8 cellular contexts compared by ENCODE assay signal in the genomic region with DNA sequence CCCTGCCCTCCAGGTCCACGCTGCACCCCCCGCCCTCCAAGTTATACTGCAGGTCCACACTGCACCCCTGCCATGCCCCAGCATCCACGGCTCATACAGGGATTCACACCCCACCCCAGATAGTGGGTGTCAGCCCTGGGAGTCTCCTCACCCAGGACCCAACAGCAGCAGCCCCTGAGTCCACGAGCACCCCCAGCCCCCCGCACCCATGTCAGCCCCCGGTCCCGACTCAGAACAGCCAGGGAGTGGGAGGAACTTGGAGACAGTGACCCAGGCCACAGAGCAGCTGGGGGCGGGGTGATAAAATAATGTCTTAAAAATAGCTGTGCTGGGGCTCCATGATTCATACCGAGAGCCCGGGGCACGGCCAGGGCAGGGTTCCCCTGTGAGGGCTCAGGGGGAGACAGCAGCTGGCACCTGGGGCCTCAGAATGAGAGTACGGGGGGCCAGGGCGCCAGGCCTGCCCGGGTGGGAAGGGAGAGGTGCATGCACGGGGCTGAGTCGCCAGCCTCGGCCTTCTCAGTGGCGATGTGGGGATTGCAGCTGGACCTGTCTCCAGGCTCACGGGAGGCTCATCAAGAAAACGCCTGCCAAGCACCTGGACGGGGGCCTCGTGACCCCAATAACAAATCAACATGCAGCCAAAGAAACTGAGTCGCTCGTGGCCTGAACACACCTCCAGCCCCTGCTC. TPM values are rescaled to one million over a fixed set of nuclear protein-coding genes. Genes with fewer than 3 reads are reported as not detected.
DNase-seq lines count a peak whose midpoint lies in the region; ATAC-seq and TF ChIP-seq lines count a peak whose summit lies in the region.

No MANE protein-coding gene starts in this region.

- H3K36me3 ChIP-seq in DOHH2 (ENCODE audit: control insufficient read depth, low read length) (no peaks in the 10 kb centered on the region), Karpas-422 (ENCODE audit: insufficient read depth, low read length) (no peaks in the 10 kb centered on the region), PC-3 (ENCODE audit: low read depth, low read length) (no peaks in the 10 kb centered on the region)

- no peaks in the 10 kb centered on the region; the same call in 1 of the 2 replicates for H3F3A ChIP-seq in DOHH2 (ENCODE audit: control insufficient read depth, insufficient read depth)
- H3F3A ChIP-seq in PC-3 (ENCODE audit: low read length, unreplicated experiment) = no peaks in the 10 kb centered on the region

- CTCF ChIA-PET in PC-3 (lab: Charles Lee) = no interaction called here

- H3K4me3 ChIP-seq in DOHH2 (ENCODE audit: low read length) (no peak overlapping the region), Karpas-422 (ENCODE audit: low read length) (no peak overlapping the region), PC-3 (ENCODE audit: low read length) (no peak overlapping the region), coronary artery (no peak overlapping the region)

- H3K36me3 Mint-ChIP-seq in naive thymus-derived CD8-positive, alpha-beta T cell = no peaks in the 10 kb centered on the region
- H3K36me3 Mint-ChIP-seq in nephron progenitor cell (ENCODE audit: low read depth) = no peaks in the 10 kb centered on the region

- H3K4me1 ChIP-seq in DOHH2 (ENCODE audit: control insufficient read depth, low read length) = peaks cover 28% of the 10 kb centered on the region
- H3K4me1 ChIP-seq in Karpas-422 (ENCODE audit: low read length) = peaks cover 16% of the 10 kb centered on the region
- peaks cover 15% of the 10 kb centered on the region for H3K4me1 ChIP-seq in PC-3 (ENCODE audit: insufficient read depth, low read length)

- DNase-seq in Karpas-422 (no peak), nephron progenitor cell (no peak), PC-3 (no peak), coronary artery (ENCODE audit: low spot score) (no peak)
- peak; percentile 87 to 88 for DNase-seq in activated T-cell treated with anti-CD3 and anti-CD28 coated beads, Interleukin-2, amount 50 U/mL, for 48 hours
- peak in 3 of 10 donors; percentile 17 to 57 (median 31) for DNase-seq in naive thymus-derived CD8-positive, alpha-beta T cell

- H3K9me2 ChIP-seq in DOHH2 (replicated peaks; ENCODE audit: control insufficient read depth, low read length) = no peaks in the 10 kb centered on the region
- H3K9me2 ChIP-seq in Karpas-422 (replicated peaks; ENCODE audit: insufficient read depth, low read length) = no peaks in the 10 kb centered on the region
- no peaks in the 10 kb centered on the region for H3K9me2 ChIP-seq in PC-3 (replicated peaks; ENCODE audit: low read length)

- H4K20me1 ChIP-seq in DOHH2 (ENCODE audit: control insufficient read depth, insufficient read depth, low read depth, low read length) (0 out of 2 replicates have a peak, but pooled peaks cover 3% of the 10 kb centered on the region), Karpas-422 (ENCODE audit: insufficient read depth, low read depth, low read length) (no peaks in the 10 kb centered on the region), PC-3 (ENCODE audit: low read length) (no peaks in the 10 kb centered on the region)

- TF ChIP-seq CTCF in DOHH2 (IDR thresholded peaks at IDR 0.05; ENCODE audit: low read depth, low read length, poor library complexity, severe bottlenecking) (no peak), nephron progenitor cell (IDR thresholded peaks at IDR 0.05) (no peak), PC-3 (conservative IDR thresholded peaks at IDR 0.05; ENCODE audit: low read depth, low read length) (no peak), coronary artery (IDR thresholded peaks at IDR 0.05) (no peak)

- H3K27me3 ChIP-seq in DOHH2 (ENCODE audit: control insufficient read depth, low read length) = peaks cover 77% of the 10 kb centered on the region
- H3K27me3 ChIP-seq in Karpas-422 (ENCODE audit: low read length) = no peaks in the 10 kb centered on the region
- H3K27me3 ChIP-seq in PC-3 (ENCODE audit: low read length) = no peaks in the 10 kb centered on the region

- intact Hi-C loops in PC-3 (cut with micrococcal nuclease) = no loop called here

- H3K9me3 Mint-ChIP-seq in naive thymus-derived CD8-positive, alpha-beta T cell = no peaks in the 10 kb centered on the region
- no peaks in the 10 kb centered on the region for H3K9me3 Mint-ChIP-seq in nephron progenitor cell

- H3K4me2 ChIP-seq in DOHH2 (ENCODE audit: low read length) = peak overlapping the region; percentile 35; the same call in 1 of the 2 replicates
- peak overlapping the region; percentile 38 for H3K4me2 ChIP-seq in Karpas-422 (ENCODE audit: low read depth, low read length, poor library complexity, severe bottlenecking)
- no peak overlapping the region for H3K4me2 ChIP-seq in PC-3 (ENCODE audit: low read length)

- H3K79me2 ChIP-seq in DOHH2 (ENCODE audit: control insufficient read depth, low read length) (no peaks in the 10 kb centered on the region), Karpas-422 (ENCODE audit: low read length) (no peaks in the 10 kb centered on the region), PC-3 (ENCODE audit: low read length) (no peaks in the 10 kb centered on the region)

- H3K9me3 ChIP-seq in DOHH2 (ENCODE audit: control insufficient read depth, insufficient read depth, low read length) (no peaks in the 10 kb centered on the region), Karpas-422 (ENCODE audit: low read length) (no peaks in the 10 kb centered on the region), PC-3 (ENCODE audit: low read length) (no peaks in the 10 kb centered on the region)

- H3K27ac Mint-ChIP-seq in naive thymus-derived CD8-positive, alpha-beta T cell = peak overlapping the region; percentile 31 to 94 (median 86)
- H3K27ac Mint-ChIP-seq in nephron progenitor cell = no peak overlapping the region

- H3K9ac ChIP-seq in Karpas-422 (ENCODE audit: low read length) (no peak overlapping the region), PC-3 (ENCODE audit: low read length) (no peak overlapping the region)

- no TSS peak for BruUV-seq in PC-3 (replicated peaks; lab: Mats Ljungman, UMichigan)

- H3K4me1 Mint-ChIP-seq in naive thymus-derived CD8-positive, alpha-beta T cell = peaks cover 8 to 58% (median 47%) of the 10 kb centered on the region in 4 donors
- H3K4me1 Mint-ChIP-seq in nephron progenitor cell = peaks cover 32% of the 10 kb centered on the region

- ATAC-seq in GM21367 (IDR thresholded peaks at IDR 0.05; ENCODE audit: unreplicated experiment) = peak; percentile 41
- ATAC-seq in naive thymus-derived CD8-positive, alpha-beta T cell = no peak
- ATAC-seq in PC-3 = no peak

- no peak overlapping the region for H2AFZ ChIP-seq in Karpas-422 (ENCODE audit: low read length)
- no peak overlapping the region for H2AFZ ChIP-seq in PC-3 (ENCODE audit: low read length)

- peak overlapping the region; percentile 36 to 81 (median 71) for H3K4me3 Mint-ChIP-seq in naive thymus-derived CD8-positive, alpha-beta T cell
- H3K4me3 Mint-ChIP-seq in nephron progenitor cell = no peak overlapping the region

- POLR2A ChIA-PET in naive thymus-derived CD8-positive, alpha-beta T cell (lab: Charles Lee) = interaction anchor here (0.7 to 2.0 kb wide), 5 partner anchors 14 to 49 kb away, joined by 3 to 5 read pairs (median 4); partner anchors contain the start of gene GET4
- POLR2A ChIA-PET in PC-3 (lab: Charles Lee; ENCODE audit: unreplicated experiment) = interaction anchor here (0.6 kb wide), 1 partner anchor 22 kb away, joined by 9 read pairs; no protein-coding TSS in a partner anchor

- H3K27ac ChIP-seq in DOHH2 (ENCODE audit: low read depth, low read length) (no peak overlapping the region), Karpas-422 (ENCODE audit: low read length) (no peak overlapping the region), PC-3 (ENCODE audit: low read length) (no peak overlapping the region), coronary artery (no peak overlapping the region)

- H3K27me3 Mint-ChIP-seq in naive thymus-derived CD8-positive, alpha-beta T cell = no peaks in the 10 kb centered on the region
- H3K27me3 Mint-ChIP-seq in nephron progenitor cell (ENCODE audit: low read depth, poor library complexity) = peaks cover 10% of the 10 kb centered on the region

RNA-seq across cellular contexts. Expression of gene ADAP1, which starts 29.8 kb away (rescaled TPM):
- not detected in 2 replicates for total RNA-seq in Karpas-422 (2014; rRNA removed; shearing (Covaris generic); ENCODE audit: low replicate concordance)
- 10 to 100 TPM; 12.4 to 14.5 TPM for total RNA-seq in naive thymus-derived CD8-positive, alpha-beta T cell
- polyA plus RNA-seq in naive thymus-derived CD8-positive, alpha-beta T cell = 10 to 100 TPM in 1 of 3 donors, 1 to 10 TPM in 2; 7.6 to 18.4 (median 8.2) TPM
- 31.2 and 36.4 TPM in 2 replicates for total RNA-seq in PC-3 (2014; rRNA removed)

RNA-seq across cellular contexts. Expression of gene GET4, which starts 48.3 kb away (rescaled TPM):
- total RNA-seq in Karpas-422 (2014; rRNA removed; shearing (Covaris generic); ENCODE audit: low replicate concordance) = 16.2 and 33.3 TPM in 2 replicates
- 10 to 100 TPM; 61.4 to 64.1 TPM for total RNA-seq in naive thymus-derived CD8-positive, alpha-beta T cell
- 10 to 100 TPM; 23.0 to 34.6 (median 23.6) TPM for polyA plus RNA-seq in naive thymus-derived CD8-positive, alpha-beta T cell
- 96.7 and 115 TPM in 2 replicates for total RNA-seq in PC-3 (2014; rRNA removed)

RNA-seq across cellular contexts. Expression of gene COX19, which starts 50.7 kb away (rescaled TPM):
- 14.5 and 20.5 TPM in 2 replicates for total RNA-seq in Karpas-422 (2014; rRNA removed; shearing (Covaris generic); ENCODE audit: low replicate concordance)
- total RNA-seq in naive thymus-derived CD8-positive, alpha-beta T cell = 10 to 100 TPM; 46.9 to 49.0 TPM
- 10 to 100 TPM; 19.3 to 21.5 (median 20.2) TPM for polyA plus RNA-seq in naive thymus-derived CD8-positive, alpha-beta T cell
- 11.6 and 12.4 TPM in 2 replicates for total RNA-seq in PC-3 (2014; rRNA removed)

RNA-seq across cellular contexts. Expression of gene CYP2W1, which starts 58.3 kb away (rescaled TPM):
- total RNA-seq in Karpas-422 (2014; rRNA removed; shearing (Covaris generic); ENCODE audit: low replicate concordance) = not detected in 2 replicates
- total RNA-seq in naive thymus-derived CD8-positive, alpha-beta T cell = not detected
- polyA plus RNA-seq in naive thymus-derived CD8-positive, alpha-beta T cell = not detected
- not detected in 2 replicates for total RNA-seq in PC-3 (2014; rRNA removed)

Comparison
In these comparisons a context has a peak if more than half of its experiments do, and no peak if none do; other contexts are left out.
1. DNase-seq: peak in activated T-cell treated with anti-CD3 and anti-CD28 coated beads, Interleukin-2, amount 50 U/mL, for 48 hours (2 of 2); none in Karpas-422 (single experiment), nephron progenitor cell (single experiment), PC-3 (single experiment) and coronary artery (single experiment).
2. RNA of gene ADAP1, which starts 29.8 kb away (total RNA-seq): 31.2 to 36.4 TPM in PC-3 and 12.4 to 14.5 TPM in naive thymus-derived CD8-positive, alpha-beta T cell; not detected in Karpas-422; every median in the first group is over 10 times any median in the second.